In genomic region chr2:97950329-97951154, GRCh38 we compare ENCODE assay signal across 1 cellular context.
TF ChIP-seq lines count a peak whose summit lies in the region.

No MANE protein-coding gene starts in this region.

TF ChIP-seq in GM23338, 12 proteins besides CTCF, POLR2A, EP300 and RAD21:
- TF ChIP-seq ZNF462 (CRISPR knock-in tag; IDR thresholded peaks at IDR 0.05) (no peak), ZNF331 (CRISPR knock-in tag; IDR thresholded peaks at IDR 0.05; ENCODE audit: low read depth) (no peak), STAT1 (IDR thresholded peaks at IDR 0.05; ENCODE audit: unreplicated experiment) (no peak), EZH2 (IDR thresholded peaks at IDR 0.05; ENCODE audit: low read depth, unreplicated experiment) (no peak)
- TF ChIP-seq, protein P1, sequence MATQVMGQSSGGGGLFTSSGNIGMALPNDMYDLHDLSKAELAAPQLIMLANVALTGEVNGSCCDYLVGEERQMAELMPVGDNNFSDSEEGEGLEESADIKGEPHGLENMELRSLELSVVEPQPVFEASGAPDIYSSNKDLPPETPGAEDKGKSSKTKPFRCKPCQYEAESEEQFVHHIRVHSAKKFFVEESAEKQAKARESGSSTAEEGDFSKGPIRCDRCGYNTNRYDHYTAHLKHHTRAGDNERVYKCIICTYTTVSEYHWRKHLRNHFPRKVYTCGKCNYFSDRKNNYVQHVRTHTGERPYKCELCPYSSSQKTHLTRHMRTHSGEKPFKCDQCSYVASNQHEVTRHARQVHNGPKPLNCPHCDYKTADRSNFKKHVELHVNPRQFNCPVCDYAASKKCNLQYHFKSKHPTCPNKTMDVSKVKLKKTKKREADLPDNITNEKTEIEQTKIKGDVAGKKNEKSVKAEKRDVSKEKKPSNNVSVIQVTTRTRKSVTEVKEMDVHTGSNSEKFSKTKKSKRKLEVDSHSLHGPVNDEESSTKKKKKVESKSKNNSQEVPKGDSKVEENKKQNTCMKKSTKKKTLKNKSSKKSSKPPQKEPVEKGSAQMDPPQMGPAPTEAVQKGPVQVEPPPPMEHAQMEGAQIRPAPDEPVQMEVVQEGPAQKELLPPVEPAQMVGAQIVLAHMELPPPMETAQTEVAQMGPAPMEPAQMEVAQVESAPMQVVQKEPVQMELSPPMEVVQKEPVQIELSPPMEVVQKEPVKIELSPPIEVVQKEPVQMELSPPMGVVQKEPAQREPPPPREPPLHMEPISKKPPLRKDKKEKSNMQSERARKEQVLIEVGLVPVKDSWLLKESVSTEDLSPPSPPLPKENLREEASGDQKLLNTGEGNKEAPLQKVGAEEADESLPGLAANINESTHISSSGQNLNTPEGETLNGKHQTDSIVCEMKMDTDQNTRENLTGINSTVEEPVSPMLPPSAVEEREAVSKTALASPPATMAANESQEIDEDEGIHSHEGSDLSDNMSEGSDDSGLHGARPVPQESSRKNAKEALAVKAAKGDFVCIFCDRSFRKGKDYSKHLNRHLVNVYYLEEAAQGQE (IDR thresholded peaks at IDR 0.05; ENCODE audit: unreplicated experiment), result no peak
TF ChIP-seq in GM23338: peak in this region for 0.
